In genomic region chr2:72833084-72833714, GRCh38 we compare ENCODE assay signal across 16 cellular contexts. TPM values are rescaled to one million over a fixed set of nuclear protein-coding genes. Genes with fewer than 3 reads are reported as not detected.
A peak's percentile ranks its signal among the peaks of the same experiment; 100 is the strongest.
DNase-seq lines count a peak whose midpoint lies in the region; ATAC-seq and TF ChIP-seq lines count a peak whose summit lies in the region.
"Had no signal": no experiment of that assay in that cellular context is flagged by ENCODE, and none has a peak within 500 bp of the region (broad histone marks: within the 10 kb centered on the region; RNA-seq: fewer than 3 reads in every experiment).

No MANE protein-coding gene starts in this region.

- H3K4me3 Mint-ChIP-seq in activated CD8-positive, alpha-beta memory T cell treated with anti-CD3 and anti-CD28 coated beads, Interleukin-2, amount 10 ng/mL, durations not matched to agents 7 days and 5 days = no peak overlapping the region
- no peak overlapping the region for H3K4me3 Mint-ChIP-seq in activated CD8-positive, alpha-beta T cell treated with anti-CD3 and anti-CD28 coated beads for 36 hours
- H3K4me3 Mint-ChIP-seq in naive thymus-derived CD4-positive, alpha-beta T cell = no peak overlapping the region
- H3K4me3 Mint-ChIP-seq: activated CD4-positive, alpha-beta T cell treated with anti-CD3 and anti-CD28 coated beads, Interleukin-2, amount 10 ng/mL, durations not matched to agents 7 days and 5 days; activated T-cell treated with anti-CD3 and anti-CD28 coated beads, Interleukin-2, amount 50 U/mL, for 4 hours; natural killer cell had no signal

- peak; percentile 53 for ATAC-seq in activated CD8-positive, alpha-beta memory T cell treated with anti-CD3 and anti-CD28 coated beads, Interleukin-2, amount 10 ng/mL, durations not matched to agents 7 days and 5 days
- ATAC-seq in activated CD8-positive, alpha-beta T cell treated with anti-CD3 and anti-CD28 coated beads for 36 hours = peak; percentile 56
- ATAC-seq in naive thymus-derived CD4-positive, alpha-beta T cell = peak; percentile 71
- no peak for ATAC-seq in GM21576 (IDR thresholded peaks at IDR 0.05; ENCODE audit: unreplicated experiment)
- ATAC-seq: activated T-cell treated with anti-CD3 and anti-CD28 coated beads, Interleukin-2, amount 50 U/mL, for 4 hours; natural killer cell had no signal

- no peaks in the 10 kb centered on the region for H3K27me3 ChIP-seq in naive thymus-derived CD4-positive, alpha-beta T cell (ENCODE audit: control insufficient read depth in 2 of 2, insufficient read depth in 2 of 2, low read length in 2 of 2)
- no peaks in the 10 kb centered on the region for H3K27me3 ChIP-seq in BE2C
- H3K27me3 ChIP-seq: adrenal gland had no signal

- H3K9me3 Mint-ChIP-seq in activated CD8-positive, alpha-beta memory T cell treated with anti-CD3 and anti-CD28 coated beads, Interleukin-2, amount 10 ng/mL, durations not matched to agents 7 days and 5 days (ENCODE audit: low read depth) = no peaks in the 10 kb centered on the region
- H3K9me3 Mint-ChIP-seq in activated CD8-positive, alpha-beta T cell treated with anti-CD3 and anti-CD28 coated beads for 36 hours = no peaks in the 10 kb centered on the region
- no peaks in the 10 kb centered on the region for H3K9me3 Mint-ChIP-seq in naive thymus-derived CD4-positive, alpha-beta T cell
- H3K9me3 Mint-ChIP-seq: activated CD4-positive, alpha-beta T cell treated with anti-CD3 and anti-CD28 coated beads, Interleukin-2, amount 10 ng/mL, durations not matched to agents 7 days and 5 days; activated T-cell treated with anti-CD3 and anti-CD28 coated beads, Interleukin-2, amount 50 U/mL, for 4 hours; natural killer cell had no signal

- H3K27ac Mint-ChIP-seq in activated CD8-positive, alpha-beta memory T cell treated with anti-CD3 and anti-CD28 coated beads, Interleukin-2, amount 10 ng/mL, durations not matched to agents 7 days and 5 days = no peak overlapping the region
- H3K27ac Mint-ChIP-seq in activated CD8-positive, alpha-beta T cell treated with anti-CD3 and anti-CD28 coated beads for 36 hours = no peak overlapping the region
- H3K27ac Mint-ChIP-seq in naive thymus-derived CD4-positive, alpha-beta T cell = peak overlapping the region in 5 of 9 donors; percentile 0 to 58 (median 1)
- H3K27ac Mint-ChIP-seq: activated CD4-positive, alpha-beta T cell treated with anti-CD3 and anti-CD28 coated beads, Interleukin-2, amount 10 ng/mL, durations not matched to agents 7 days and 5 days; natural killer cell had no signal

- no peak for TF ChIP-seq POLR2A in NB4 (IDR thresholded peaks at IDR 0.05; ENCODE audit: extremely low read depth, insufficient read length)

- peaks cover 41% of the 10 kb centered on the region for H3K4me1 Mint-ChIP-seq in activated CD8-positive, alpha-beta memory T cell treated with anti-CD3 and anti-CD28 coated beads, Interleukin-2, amount 10 ng/mL, durations not matched to agents 7 days and 5 days
- H3K4me1 Mint-ChIP-seq in activated CD8-positive, alpha-beta T cell treated with anti-CD3 and anti-CD28 coated beads for 36 hours (ENCODE audit: low read depth) = peaks cover 9% of the 10 kb centered on the region
- peaks cover 4 to 28% (median 14%) of the 10 kb centered on the region in 7 donors for H3K4me1 Mint-ChIP-seq in naive thymus-derived CD4-positive, alpha-beta T cell
- H3K4me1 Mint-ChIP-seq: natural killer cell had no signal

- H3K36me3 Mint-ChIP-seq in activated CD8-positive, alpha-beta memory T cell treated with anti-CD3 and anti-CD28 coated beads, Interleukin-2, amount 10 ng/mL, durations not matched to agents 7 days and 5 days = peaks cover 4% of the 10 kb centered on the region
- H3K36me3 Mint-ChIP-seq in activated CD8-positive, alpha-beta T cell treated with anti-CD3 and anti-CD28 coated beads for 36 hours (ENCODE audit: low read depth) = no peaks in the 10 kb centered on the region
- peaks cover 0 to 5% (median 0%) of the 10 kb centered on the region in 5 donors for H3K36me3 Mint-ChIP-seq in naive thymus-derived CD4-positive, alpha-beta T cell
- H3K36me3 Mint-ChIP-seq: natural killer cell had no signal

- H3K9me3 ChIP-seq in naive thymus-derived CD4-positive, alpha-beta T cell (ENCODE audit: control insufficient read depth in 2 of 3, low read length in 3 of 3) = no peaks in the 10 kb centered on the region
- no peaks in the 10 kb centered on the region for H3K9me3 ChIP-seq in BE2C
- H3K9me3 ChIP-seq: adrenal gland had no signal

- H3K4me1 ChIP-seq in naive thymus-derived CD4-positive, alpha-beta T cell (ENCODE audit: control insufficient read depth in 2 of 2, insufficient read depth in 2 of 2, low read length in 2 of 2) = no peaks in the 10 kb centered on the region
- H3K4me1 ChIP-seq in BE2C = no peaks in the 10 kb centered on the region
- H3K4me1 ChIP-seq: adrenal gland had no signal

- H3K27ac ChIP-seq in naive thymus-derived CD4-positive, alpha-beta T cell (ENCODE audit: low read depth, low read length) = no peak overlapping the region
- H3K27ac ChIP-seq: adrenal gland had no signal

- no peaks in the 10 kb centered on the region for H3K36me3 ChIP-seq in naive thymus-derived CD4-positive, alpha-beta T cell (ENCODE audit: control insufficient read depth in 2 of 3, insufficient read depth in 3 of 3, low read length in 3 of 3)
- H3K36me3 ChIP-seq in BE2C = no peaks in the 10 kb centered on the region
- H3K36me3 ChIP-seq: adrenal gland had no signal

- no peak overlapping the region for H3K4me3 ChIP-seq in NB4 (ENCODE audit: low read depth, low read length)
- no peak overlapping the region for H3K4me3 ChIP-seq in naive thymus-derived CD4-positive, alpha-beta T cell (ENCODE audit: low read length)
- H3K4me3 ChIP-seq in BE2C (ENCODE audit: low read depth, low read length) = no peak overlapping the region
- H3K4me3 ChIP-seq: adrenal gland had no signal

- CTCF ChIA-PET in activated CD8-positive, alpha-beta memory T cell treated with anti-CD3 and anti-CD28 coated beads, Interleukin-2, amount 10 ng/mL, durations not matched to agents 7 days and 5 days (lab: Charles Lee) = interaction anchor here (0.6 to 1.1 kb wide), 3 partner anchors 20 to 31 kb away, joined by 3 to 7 read pairs (median 3); no protein-coding TSS in a partner anchor
- CTCF ChIA-PET in activated CD8-positive, alpha-beta T cell treated with anti-CD3 and anti-CD28 coated beads for 36 hours (lab: Charles Lee) = interaction anchor here (0.6 to 1.4 kb wide), 3 partner anchors 28 to 30 kb away, joined by 3 to 5 read pairs (median 4); no protein-coding TSS in a partner anchor
- CTCF ChIA-PET in naive thymus-derived CD4-positive, alpha-beta T cell (lab: Charles Lee) = interaction anchor here (0.9 kb wide), 1 partner anchor 63 kb away, joined by 3 read pairs; no protein-coding TSS in a partner anchor

- POLR2A ChIA-PET in activated CD8-positive, alpha-beta T cell treated with anti-CD3 and anti-CD28 coated beads for 36 hours (lab: Charles Lee) = interaction anchor here (1.1 kb wide), 1 partner anchor 8 kb away, joined by 3 read pairs; no protein-coding TSS in a partner anchor
- POLR2A ChIA-PET in naive thymus-derived CD4-positive, alpha-beta T cell (lab: Charles Lee) = no interaction called here

- peaks cover 9% of the 10 kb centered on the region for H3K27me3 Mint-ChIP-seq in activated CD8-positive, alpha-beta memory T cell treated with anti-CD3 and anti-CD28 coated beads, Interleukin-2, amount 10 ng/mL, durations not matched to agents 7 days and 5 days
- H3K27me3 Mint-ChIP-seq in activated CD8-positive, alpha-beta T cell treated with anti-CD3 and anti-CD28 coated beads for 36 hours = peaks cover 4% of the 10 kb centered on the region
- H3K27me3 Mint-ChIP-seq in naive thymus-derived CD4-positive, alpha-beta T cell = peaks cover 0 to 34% (median 5%) of the 10 kb centered on the region in 5 donors

- intact Hi-C loops in activated CD8-positive, alpha-beta T cell treated with anti-CD3 and anti-CD28 coated beads for 36 hours (cut with micrococcal nuclease) = no loop called here
- intact Hi-C loops in naive thymus-derived CD4-positive, alpha-beta T cell (cut with micrococcal nuclease) = no loop called here

- TF ChIP-seq CTCF in NB4 (IDR thresholded peaks at IDR 0.05; ENCODE audit: low read depth, low read length) (no peak), BE2C (IDR thresholded peaks at IDR 0.05; ENCODE audit: low read depth, low read length) (no peak)
- no peak for TF ChIP-seq CTCF in activated CD8-positive, alpha-beta T cell treated with anti-CD3 and anti-CD28 coated beads for 36 hours (IDR thresholded peaks at IDR 0.05)

- no peak for DNase-seq in activated CD8-positive, alpha-beta memory T cell treated with anti-CD3 and anti-CD28 coated beads, Interleukin-2, amount 10 ng/mL, durations not matched to agents 7 days and 5 days
- no peak for DNase-seq in activated CD8-positive, alpha-beta memory T cell treated with anti-CD3 and anti-CD28 coated beads, Interleukin-2, amount 50 U/mL, for 4 hours
- DNase-seq in NB4 (ENCODE audit: low read depth) = peak; percentile 79
- no peak for DNase-seq in activated CD8-positive, alpha-beta T cell treated with anti-CD3 and anti-CD28 coated beads for 36 hours
- DNase-seq in naive thymus-derived CD4-positive, alpha-beta T cell = peak in 7 of 9 donors; percentile 12 to 61 (median 36)
- no peak for DNase-seq in BE2C
- no peak for DNase-seq in pons (ENCODE audit: low spot score)
- DNase-seq: activated CD4-positive, alpha-beta T cell treated with anti-CD3 and anti-CD28 coated beads, Interleukin-2, amount 10 ng/mL, durations not matched to agents 7 days and 5 days; activated T-cell treated with anti-CD3 and anti-CD28 coated beads, Interleukin-2, amount 50 U/mL, for 4 hours; adrenal gland; Kasumi-1; natural killer cell; NCI-H1930; NCI-H526 treated with DMSO at 0.1 percent for 48 hours; stimulated activated CD4-positive, alpha-beta T cell treated with anti-CD3 and anti-CD28 coated beads, Interleukin-12 subunit alpha, Interleukin-12 subunit beta, amount 100 ng/mL, for 4 hours had no signal

RNA-seq across cellular contexts. Expression of gene EXOC6B, which starts 7.4 kb away (rescaled TPM):
- 10 to 100 TPM; 14.1 to 22.8 TPM for total RNA-seq in activated CD8-positive, alpha-beta memory T cell treated with anti-CD3 and anti-CD28 coated beads, Interleukin-2, amount 10 ng/mL, durations not matched to agents 7 days and 5 days
- 1 to 10 TPM; 6.2 to 8.3 TPM for total RNA-seq in activated CD8-positive, alpha-beta T cell treated with anti-CD3 and anti-CD28 coated beads for 36 hours
- total RNA-seq in naive thymus-derived CD4-positive, alpha-beta T cell = 10 to 100 TPM; 14.3 to 21.9 (median 18.0) TPM
- 1 to 10 TPM; 3.5 to 3.8 TPM for polyA plus RNA-seq in naive thymus-derived CD4-positive, alpha-beta T cell
- polyA plus RNA-seq in BE2C (2012; ENCODE audit: insufficient read depth, insufficient read length, low read depth) = 1.4 TPM

RNA-seq across cellular contexts. Expression of gene SPR, which starts 54.0 kb away (rescaled TPM):
- total RNA-seq in activated CD8-positive, alpha-beta memory T cell treated with anti-CD3 and anti-CD28 coated beads, Interleukin-2, amount 10 ng/mL, durations not matched to agents 7 days and 5 days = 1 to 10 TPM; 1.3 to 3.1 TPM
- total RNA-seq in activated CD8-positive, alpha-beta T cell treated with anti-CD3 and anti-CD28 coated beads for 36 hours = 1 to 10 TPM; 7.8 to 9.4 TPM
- total RNA-seq in naive thymus-derived CD4-positive, alpha-beta T cell = 1 to 10 TPM in 2 of 5 experiments, under 1 TPM in 2, not detected in 1; 0.24 to 2.3 (median 0.98) TPM
- 1 to 10 TPM in 1 of 2 donors, not detected in 1; 1.0 TPM for polyA plus RNA-seq in naive thymus-derived CD4-positive, alpha-beta T cell
- polyA plus RNA-seq in BE2C (2012; ENCODE audit: insufficient read depth, insufficient read length, low read depth) = 4.8 TPM

Comparison
In these comparisons a context has a peak if more than half of its experiments do, and no peak if none do; other contexts are left out.
1. DNase-seq: peak in NB4 (single experiment) and naive thymus-derived CD4-positive, alpha-beta T cell (7 of 9); none in activated CD8-positive, alpha-beta memory T cell treated with anti-CD3 and anti-CD28 coated beads, Interleukin-2, amount 10 ng/mL, durations not matched to agents 7 days and 5 days (single experiment), activated CD8-positive, alpha-beta memory T cell treated with anti-CD3 and anti-CD28 coated beads, Interleukin-2, amount 50 U/mL, for 4 hours (single experiment), activated CD8-positive, alpha-beta T cell treated with anti-CD3 and anti-CD28 coated beads for 36 hours (single experiment), BE2C (single experiment) and pons (single experiment).
2. H3K27ac Mint-ChIP-seq: peak in naive thymus-derived CD4-positive, alpha-beta T cell (5 of 9); none in activated CD8-positive, alpha-beta memory T cell treated with anti-CD3 and anti-CD28 coated beads, Interleukin-2, amount 10 ng/mL, durations not matched to agents 7 days and 5 days (single experiment) and activated CD8-positive, alpha-beta T cell treated with anti-CD3 and anti-CD28 coated beads for 36 hours (single experiment).